In the genomic region with DNA sequence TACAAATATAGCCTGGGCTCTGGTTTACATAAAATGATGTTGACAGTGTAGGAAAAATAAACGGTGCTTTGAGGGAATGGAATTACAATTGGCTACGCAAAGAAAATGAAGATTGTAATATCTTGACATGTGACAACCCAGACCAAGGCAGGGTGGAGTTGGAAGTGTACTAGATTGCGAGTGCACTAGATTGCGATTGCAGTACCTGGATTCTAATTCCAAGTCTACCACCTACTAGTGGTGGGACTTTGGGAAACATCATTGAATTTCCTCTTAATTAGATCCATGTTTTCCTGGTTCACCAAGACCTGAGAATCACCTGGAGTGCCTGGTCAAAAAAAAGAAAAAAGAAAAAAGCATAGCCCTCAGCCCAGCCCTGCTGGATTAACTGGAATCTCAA, we compare ENCODE assay signal across 17 cellular contexts. TPM values are rescaled to one million over a fixed set of nuclear protein-coding genes. Genes with fewer than 3 reads are reported as not detected.
DNase-seq lines count a peak whose midpoint lies in the region; ATAC-seq and TF ChIP-seq lines count a peak whose summit lies in the region.
"Had no signal": no experiment of that assay in that cellular context is flagged by ENCODE, and none has a peak within 500 bp of the region (broad histone marks: within the 10 kb centered on the region; RNA-seq: fewer than 3 reads in every experiment).

No MANE protein-coding gene starts in this region.

- no peak overlapping the region for H2BK20ac ChIP-seq in H9 (ENCODE audit: low read depth, low read length, poor library complexity, severe bottlenecking)

- H2AK5ac ChIP-seq in H9 (ENCODE audit: insufficient read length, low read length) = no peak overlapping the region

- ATAC-seq in body of pancreas = peak; percentile 74
- ATAC-seq in HG03175 (IDR thresholded peaks at IDR 0.05; ENCODE audit: unreplicated experiment) = no peak
- no peak for ATAC-seq in stimulated activated naive CD8-positive, alpha-beta T cell treated with anti-CD3 and anti-CD28 coated beads, Interleukin-15, amount 100 ng/mL, for 72 hours
- ATAC-seq in HG03432 (IDR thresholded peaks at IDR 0.05; ENCODE audit: unreplicated experiment) = no peak
- ATAC-seq: HepG2 had no signal

- TF ChIP-seq CTCF in H9 (conservative IDR thresholded peaks at IDR 0.05) (peak; percentile 44), body of pancreas (IDR thresholded peaks at IDR 0.05) (peak in 6 of 7 experiments; percentile 8 to 55 (median 49)), epithelial cell of proximal tubule (conservative IDR thresholded peaks at IDR 0.05; ENCODE audit: low read depth, low read length) (peak; percentile 4), progenitor cell of endocrine pancreas (IDR thresholded peaks at IDR 0.05; ENCODE audit: unreplicated experiment) (peak; percentile 29), left ventricle myocardium inferior (IDR thresholded peaks at IDR 0.05; ENCODE audit: borderline replicate concordance) (no peak)

- no peak overlapping the region for H4K5ac ChIP-seq in H9 (ENCODE audit: insufficient read length, low read depth, low read length)

- H2BK120ac ChIP-seq in H9 (ENCODE audit: low read depth, low read length, poor library complexity, severe bottlenecking) = no peak overlapping the region

- TF ChIP-seq POLR2A in body of pancreas (IDR thresholded peaks at IDR 0.05) = no peak

- no peak overlapping the region for H3K56ac ChIP-seq in H9 (ENCODE audit: insufficient read length, low read depth, low read length)

- H3K23me2 ChIP-seq in H9 (ENCODE audit: insufficient read length, low read depth, low read length, poor library complexity, severe bottlenecking) = no peaks in the 10 kb centered on the region

- H3K9me3 Mint-ChIP-seq in H9 (peaks cover 0 to 7% of the 10 kb centered on the region in 2 experiments; a peak in 2 of 5 replicates), progenitor cell of endocrine pancreas (ENCODE audit: low read depth) (peaks cover 13% of the 10 kb centered on the region)
- H3K9me3 Mint-ChIP-seq in stimulated activated naive CD8-positive, alpha-beta T cell treated with anti-CD3 and anti-CD28 coated beads, Interleukin-15, amount 100 ng/mL, for 72 hours = peaks cover 0 to 3% of the 10 kb centered on the region in 2 donors

- H3K4me1 ChIP-seq in H9 (ENCODE audit: insufficient read depth, low read length) = no peaks in the 10 kb centered on the region; the same call in 1 of the 2 replicates
- peaks cover 54% of the 10 kb centered on the region for H3K4me1 ChIP-seq in body of pancreas
- no peaks in the 10 kb centered on the region for H3K4me1 ChIP-seq in left ventricle myocardium inferior
- H3K4me1 ChIP-seq: BLaER1 had no signal

- no peaks in the 10 kb centered on the region for H3K36me3 ChIP-seq in body of pancreas (replicated peaks in 1 of 2; ENCODE audit: insufficient read depth in 1 of 2, low read depth in 2 of 2)
- no peaks in the 10 kb centered on the region for H3K36me3 ChIP-seq in left ventricle myocardium inferior
- H3K36me3 ChIP-seq: BLaER1 had no signal

- no peak overlapping the region for H2AFZ ChIP-seq in H9 (ENCODE audit: low read length)

- no peak overlapping the region for H3K14ac ChIP-seq in H9 (ENCODE audit: insufficient read depth, low read length)

- no peak overlapping the region for H3T11ph ChIP-seq in H9 (ENCODE audit: low read length)

- no peak overlapping the region for H3K4me3 Mint-ChIP-seq in H9
- no peak overlapping the region for H3K4me3 Mint-ChIP-seq in progenitor cell of endocrine pancreas (ENCODE audit: low read depth)
- H3K4me3 Mint-ChIP-seq in stimulated activated naive CD8-positive, alpha-beta T cell treated with anti-CD3 and anti-CD28 coated beads, Interleukin-15, amount 100 ng/mL, for 72 hours = no peak overlapping the region
- H3K4me3 Mint-ChIP-seq: CD4-positive, CD25-positive, alpha-beta regulatory T cell had no signal

- H3K27me3 ChIP-seq in H9 (ENCODE audit: insufficient read depth, low read length) (no peaks in the 10 kb centered on the region), body of pancreas (no peaks in the 10 kb centered on the region), left ventricle myocardium inferior (ENCODE audit: low read depth) (no peaks in the 10 kb centered on the region)
- H3K27me3 ChIP-seq: BLaER1 had no signal

- H2BK5ac ChIP-seq in H9 (ENCODE audit: insufficient read length, low read length) = no peak overlapping the region

- no peaks in the 10 kb centered on the region for H4K20me1 ChIP-seq in H9 (ENCODE audit: control insufficient read depth, insufficient read depth, insufficient read length)
- H4K20me1 ChIP-seq: BLaER1 had no signal

- H3K27ac ChIP-seq in H9 (ENCODE audit: insufficient read length, low read depth, low read length) = no peak overlapping the region
- H3K27ac ChIP-seq in body of pancreas = peak overlapping the region; percentile 75 to 83 (median 78)
- H3K27ac ChIP-seq in left ventricle myocardium inferior (replicated peaks) = no peak overlapping the region
- H3K27ac ChIP-seq: BLaER1, KMS-11 had no signal

- no peak overlapping the region for H2BK15ac ChIP-seq in H9 (ENCODE audit: low read depth, low read length)

- no peak overlapping the region for H3K27ac Mint-ChIP-seq in H9
- no peak overlapping the region for H3K27ac Mint-ChIP-seq in progenitor cell of endocrine pancreas
- H3K27ac Mint-ChIP-seq in stimulated activated naive CD8-positive, alpha-beta T cell treated with anti-CD3 and anti-CD28 coated beads, Interleukin-15, amount 100 ng/mL, for 72 hours = no peak overlapping the region
- H3K27ac Mint-ChIP-seq: CD4-positive, CD25-positive, alpha-beta regulatory T cell had no signal

- no peak overlapping the region for H3K23ac ChIP-seq in H9 (ENCODE audit: insufficient read length, low read depth, low read length)

- H4K91ac ChIP-seq in H9 (ENCODE audit: insufficient read length, low read depth, low read length) = no peak overlapping the region

- H3K4me1 Mint-ChIP-seq in H9 (peaks cover 35 to 38% of the 10 kb centered on the region in 2 experiments), progenitor cell of endocrine pancreas (ENCODE audit: low read depth) (peaks cover 4% of the 10 kb centered on the region)
- H3K4me1 Mint-ChIP-seq in stimulated activated naive CD8-positive, alpha-beta T cell treated with anti-CD3 and anti-CD28 coated beads, Interleukin-15, amount 100 ng/mL, for 72 hours = no peaks in the 10 kb centered on the region
- H3K4me1 Mint-ChIP-seq: CD4-positive, CD25-positive, alpha-beta regulatory T cell had no signal

- WGBS in H9 (ENCODE audit: extremely low coverage, insufficient read length, low lambda C conversion rate) = no CpG with 5 or more reads among the region's 4 CpGs
- 30 to 36% methylated on average over 4 of the region's 4 CpGs for WGBS in body of pancreas, 2 donors

- H3K9ac ChIP-seq in H9 (ENCODE audit: extremely low read depth, insufficient read length, low read length) = no peak overlapping the region
- H3K9ac ChIP-seq: BLaER1, KMS-11 had no signal

- intact Hi-C loops in body of pancreas (cut with DNase I) = no loop called here
- intact Hi-C loops in left ventricle myocardium inferior (cut with micrococcal nuclease) = no loop called here

- H3K79me2 ChIP-seq in H9 (ENCODE audit: insufficient read depth, low read length) = no peaks in the 10 kb centered on the region

- H3K27me3 Mint-ChIP-seq in H9 (ENCODE audit: low read depth) (no peaks in the 10 kb centered on the region), progenitor cell of endocrine pancreas (no peaks in the 10 kb centered on the region)
- H3K27me3 Mint-ChIP-seq in stimulated activated naive CD8-positive, alpha-beta T cell treated with anti-CD3 and anti-CD28 coated beads, Interleukin-15, amount 100 ng/mL, for 72 hours = no peaks in the 10 kb centered on the region
- H3K27me3 Mint-ChIP-seq: CD4-positive, CD25-positive, alpha-beta regulatory T cell had no signal

- H3K9me3 ChIP-seq in H9 (ENCODE audit: control insufficient read depth, low read depth, low read length) (no peaks in the 10 kb centered on the region), body of pancreas (no peaks in the 10 kb centered on the region), left ventricle myocardium inferior (replicated peaks) (no peaks in the 10 kb centered on the region)
- H3K9me3 ChIP-seq: BLaER1 had no signal

- no peak overlapping the region for H3K4me2 ChIP-seq in H9 (ENCODE audit: insufficient read depth, insufficient read length, low read length)
- H3K4me2 ChIP-seq: BLaER1, KMS-11 had no signal

- no peaks in the 10 kb centered on the region for H3K79me1 ChIP-seq in H9 (ENCODE audit: insufficient read depth, low read depth, low read length, poor library complexity, severe bottlenecking)

- H2BK12ac ChIP-seq in H9 (ENCODE audit: insufficient read length, low read depth, low read length) = no peak overlapping the region

- H3K18ac ChIP-seq in H9 (ENCODE audit: insufficient read length, low read depth, low read length) = no peak overlapping the region

- no peak overlapping the region for H4K8ac ChIP-seq in H9 (replicated peaks; ENCODE audit: insufficient read length, low read depth, low read length)

- no peak overlapping the region for H3K4ac ChIP-seq in H9 (ENCODE audit: low read depth, low read length)

- H3K36me3 Mint-ChIP-seq in H9 (ENCODE audit: insufficient read depth in 1 of 3, low read depth in 3 of 3) (no peaks in the 10 kb centered on the region; a peak in 2 of 7 replicates), progenitor cell of endocrine pancreas (ENCODE audit: insufficient read depth) (no peaks in the 10 kb centered on the region)
- H3K36me3 Mint-ChIP-seq: CD4-positive, CD25-positive, alpha-beta regulatory T cell had no signal

- H3K4me3 ChIP-seq in body of pancreas (no peak overlapping the region), epithelial cell of proximal tubule (ENCODE audit: low read depth, low read length) (no peak overlapping the region), left ventricle myocardium inferior (no peak overlapping the region)
- H3K4me3 ChIP-seq: BLaER1 had no signal

- DNase-seq in H9 = no peak
- peak in 3 of 4 donors; percentile 36 to 65 (median 37) for DNase-seq in body of pancreas
- no peak for DNase-seq in epithelial cell of proximal tubule (ENCODE audit: low read depth)
- DNase-seq in progenitor cell of endocrine pancreas (ENCODE audit: low spot score, unreplicated experiment) = no peak
- no peak for DNase-seq in stimulated activated naive CD8-positive, alpha-beta T cell treated with anti-CD3 and anti-CD28 coated beads, Interleukin-15, amount 100 ng/mL, for 72 hours
- no peak for DNase-seq in left ventricle myocardium inferior
- DNase-seq: AML-193; CD4-positive, CD25-positive, alpha-beta regulatory T cell; DND-41; GDM1; GOT3; HCEC 1CT had no signal

RNA-seq across cellular contexts. Expression of a gene that starts 18.6 kb away (rescaled TPM):
- total RNA-seq in H9 (2021) (1.1 and 1.5 TPM in 2 replicates), body of pancreas (10 to 100 TPM; 44.1 to 51.1 TPM), epithelial cell of proximal tubule (0.36 and 0.46 TPM in 2 replicates), progenitor cell of endocrine pancreas (0.36 and 0.47 TPM in 2 replicates), left ventricle myocardium inferior (13.0 TPM)

Comparison
In these comparisons a context has a peak if more than half of its experiments do, and no peak if none do; other contexts are left out.
1. DNase-seq: peak in body of pancreas (3 of 4); none in H9 (single experiment), epithelial cell of proximal tubule (single experiment), progenitor cell of endocrine pancreas (single experiment), stimulated activated naive CD8-positive, alpha-beta T cell treated with anti-CD3 and anti-CD28 coated beads, Interleukin-15, amount 100 ng/mL, for 72 hours (0 of 2) and left ventricle myocardium inferior (single experiment).
2. H3K27ac ChIP-seq: peak in body of pancreas (4 of 4); none in H9 (single experiment) and left ventricle myocardium inferior (single experiment).